9 cellular contexts compared by ENCODE assay signal in the genomic region with DNA sequence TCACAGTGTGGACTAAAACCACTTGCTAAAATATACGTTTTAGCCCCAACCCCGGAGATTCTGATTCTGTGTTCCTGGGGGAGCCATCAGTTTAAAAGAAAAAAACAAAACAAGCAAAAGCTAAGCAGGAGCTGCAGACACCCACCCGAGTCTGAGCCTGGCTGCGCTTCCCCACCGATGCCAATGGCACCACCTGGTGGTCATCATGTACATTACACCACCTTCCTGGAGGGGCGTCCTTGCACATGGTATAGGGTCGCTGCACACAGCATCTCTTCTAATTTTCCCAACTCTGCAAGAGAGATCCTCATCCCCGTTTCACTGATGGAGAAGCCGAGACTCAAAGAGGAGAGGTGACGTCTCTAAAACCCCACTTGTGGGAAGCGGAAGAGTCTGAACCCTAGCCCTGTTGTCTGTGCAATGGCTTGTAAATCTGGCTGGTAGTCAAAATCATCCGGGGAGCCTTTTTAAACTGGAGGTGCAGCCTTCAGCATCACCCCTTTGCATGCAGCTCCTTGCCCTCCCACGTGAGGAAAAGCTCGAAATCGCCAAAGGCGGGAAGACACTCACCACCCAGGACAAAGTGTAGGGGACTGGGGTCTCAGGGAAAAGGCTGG. TPM values are rescaled to one million over a fixed set of nuclear protein-coding genes. Genes with fewer than 3 reads are reported as not detected.
DNase-seq lines count a peak whose midpoint lies in the region; ATAC-seq and TF ChIP-seq lines count a peak whose summit lies in the region.
"Had no signal": no experiment of that assay in that cellular context is flagged by ENCODE, and none has a peak within 500 bp of the region (broad histone marks: within the 10 kb centered on the region; RNA-seq: fewer than 3 reads in every experiment).

No MANE protein-coding gene starts in this region.

- no peaks in the 10 kb centered on the region for H3K9me3 ChIP-seq in SK-N-SH
- no peaks in the 10 kb centered on the region for H3K9me3 ChIP-seq in adipocyte (ENCODE audit: control insufficient read depth, low read length)
- no peaks in the 10 kb centered on the region for H3K9me3 ChIP-seq in heart right ventricle
- H3K9me3 ChIP-seq in psoas muscle: no peaks in the 10 kb centered on the region
- H3K9me3 ChIP-seq in aorta (ENCODE audit: control insufficient read depth, low read length): no peaks in the 10 kb centered on the region
- H3K9me3 ChIP-seq: BLaER1 had no signal

- TF ChIP-seq CTCF in SK-N-SH (IDR thresholded peaks at IDR 0.05) (peak; percentile 90), heart right ventricle (IDR thresholded peaks at IDR 0.05) (peak; percentile 77 to 96 (median 93)), psoas muscle (IDR thresholded peaks at IDR 0.05) (peak; percentile 94)

- CTCF ChIA-PET in SK-N-SH (lab: Yijun Ruan, JAX): interaction anchor here (0.6 to 6.1 kb wide), 41 partner anchors 10 to 345 kb away, joined by 3 to 71 read pairs (median 4); a partner anchor contains a TSS

- TF ChIP-seq EP300 in SK-N-SH (IDR thresholded peaks at IDR 0.05; ENCODE audit: borderline replicate concordance in 1 of 2, low read depth in 1 of 2, low read length in 1 of 2): no peak

- 17% methylated on average over 16 of the region's 16 CpGs for WGBS in SK-N-SH (ENCODE audit: low lambda C conversion rate)
- WGBS in heart right ventricle, 2 donors: 26 to 29% methylated on average over 16 of the region's 16 CpGs
- WGBS in psoas muscle, 3 donors: 28 to 30% (median 29%) methylated on average over 16 of the region's 16 CpGs
- WGBS in aorta, 2 donors: 23 to 25% methylated on average over 16 of the region's 16 CpGs

- H3K4me3 ChIP-seq in SK-N-SH (ENCODE audit: low read depth in 2 of 2, low read length in 1 of 2): no peak overlapping the region; a peak in 1 of 4 replicates
- no peak overlapping the region for H3K4me3 ChIP-seq in adipocyte (ENCODE audit: low read length)
- no peak overlapping the region for H3K4me3 ChIP-seq in heart right ventricle
- H3K4me3 ChIP-seq in psoas muscle: no peak overlapping the region
- H3K4me3 ChIP-seq in aorta (ENCODE audit: low read length in 2 of 2): no peak overlapping the region
- H3K4me3 ChIP-seq: BLaER1 had no signal

- DNase-seq in NCI-H1417 (lab: John Stamatoyannopoulos, UW) (peak; percentile 27 to 53 (median 42)), NCI-H1417 treated with DMSO at 0.1 percent for 48 hours (lab: John Stamatoyannopoulos, UW) (no peak), HPDE6-E6E7 (ENCODE audit: extremely low spot score) (peak; percentile 55), SK-N-SH (peak; percentile 87), adipocyte (ENCODE audit: low read depth) (peak; percentile 86), heart right ventricle (peak in 1 of 2 donors; percentile 55), psoas muscle (peak in 1 of 2 donors; percentile 46), aorta (peak; percentile 58 to 83)

- peak in 7 of 8 donors; percentile 60 to 85 (median 76) for ATAC-seq in heart right ventricle
- ATAC-seq in psoas muscle: peak; percentile 70 to 82 (median 74)
- ATAC-seq in aorta (ENCODE audit: low FRiP score): peak; percentile 83

- no peaks in the 10 kb centered on the region for H3K79me2 ChIP-seq in SK-N-SH (ENCODE audit: insufficient read depth)

- no peak overlapping the region for H3K27ac ChIP-seq in SK-N-SH (ENCODE audit: low read depth in 2 of 2, low read length in 1 of 2)
- no peak overlapping the region for H3K27ac ChIP-seq in heart right ventricle
- no peak overlapping the region for H3K27ac ChIP-seq in psoas muscle
- H3K27ac ChIP-seq in aorta (ENCODE audit: low read depth in 1 of 2, low read length in 2 of 2): no peak overlapping the region
- H3K27ac ChIP-seq: BLaER1 had no signal

- H3F3A ChIP-seq in SK-N-SH (replicated peaks; ENCODE audit: insufficient read depth): no peaks in the 10 kb centered on the region

- no peak overlapping the region for H3K9ac ChIP-seq in SK-N-SH
- H3K9ac ChIP-seq in adipocyte (ENCODE audit: low read length): no peak overlapping the region
- H3K9ac ChIP-seq: BLaER1 had no signal

- no peaks in the 10 kb centered on the region; a peak in 1 of 4 replicates for H3K4me1 ChIP-seq in SK-N-SH (ENCODE audit: control insufficient read depth in 1 of 2, insufficient read depth in 2 of 2, low read depth in 1 of 2, low read length in 1 of 2)
- H3K4me1 ChIP-seq in adipocyte (ENCODE audit: control insufficient read depth, insufficient read depth, low read length): peaks cover 20% of the 10 kb centered on the region
- peaks cover 0 to 18% (median 0%) of the 10 kb centered on the region in 9 donors for H3K4me1 ChIP-seq in heart right ventricle
- H3K4me1 ChIP-seq in psoas muscle: no peaks in the 10 kb centered on the region
- no peaks in the 10 kb centered on the region for H3K4me1 ChIP-seq in aorta (ENCODE audit: control insufficient read depth in 1 of 2, insufficient read depth in 2 of 2, low read length in 2 of 2)

- no peak overlapping the region for H3K4me2 ChIP-seq in SK-N-SH
- H3K4me2 ChIP-seq: BLaER1 had no signal

- no peak overlapping the region for H2AFZ ChIP-seq in SK-N-SH (ENCODE audit: low read depth)

- H3K36me3 ChIP-seq in SK-N-SH (replicated peaks in 1 of 2; ENCODE audit: control insufficient read depth in 1 of 2, insufficient read depth in 2 of 2, low read length in 1 of 2): no peaks in the 10 kb centered on the region
- H3K36me3 ChIP-seq in adipocyte (ENCODE audit: control insufficient read depth, insufficient read depth, low read length, severe bottlenecking): no peaks in the 10 kb centered on the region
- H3K36me3 ChIP-seq in heart right ventricle: no peaks in the 10 kb centered on the region
- no peaks in the 10 kb centered on the region for H3K36me3 ChIP-seq in psoas muscle (ENCODE audit: insufficient read depth in 1 of 2, low read depth in 1 of 2)
- no peaks in the 10 kb centered on the region for H3K36me3 ChIP-seq in aorta (ENCODE audit: control insufficient read depth in 1 of 2, insufficient read depth in 2 of 2, low read length in 1 of 2)
- H3K36me3 ChIP-seq: BLaER1 had no signal

- H4K20me1 ChIP-seq in SK-N-SH (ENCODE audit: insufficient read depth): no peaks in the 10 kb centered on the region
- H4K20me1 ChIP-seq: BLaER1 had no signal

- intact Hi-C loops in heart right ventricle (cut with DNase I): loop anchor here in 9 of 10 donors (1.0 to 10.0 kb wide), 7 partner anchors 176 to 346 kb away; a partner anchor contains a TSS
- intact Hi-C loops in psoas muscle (cut with DNase I): loop anchor here (1.0 to 5.0 kb wide), 3 partner anchors 176 to 344 kb away; no protein-coding TSS in a partner anchor
- intact Hi-C loops in aorta (cut with DNase I): loop anchor here (2.0 kb wide), 1 partner anchor 178 kb away; a partner anchor contains a TSS

- H3K27me3 ChIP-seq in SK-N-SH (ENCODE audit: insufficient read depth) (no peaks in the 10 kb centered on the region), adipocyte (replicated peaks; ENCODE audit: control insufficient read depth, insufficient read depth, low read length) (peaks cover 16% of the 10 kb centered on the region), heart right ventricle (peaks cover 0 to 27% (median 16%) of the 10 kb centered on the region in 7 donors), psoas muscle (ENCODE audit: insufficient read depth in 3 of 3, low read length in 2 of 3) (peaks cover 0 to 2% (median 0%) of the 10 kb centered on the region in 3 donors), aorta (ENCODE audit: control insufficient read depth in 1 of 2, insufficient read depth in 2 of 2, low read length in 1 of 2) (no peaks in the 10 kb centered on the region)
- H3K27me3 ChIP-seq: BLaER1 had no signal

- POLR2A ChIA-PET in SK-N-SH (lab: Yijun Ruan, JAX): interaction anchor here (1.2 kb wide), 1 partner anchor 179 kb away, joined by 3 read pairs; no protein-coding TSS in a partner anchor

- H3K9me2 ChIP-seq in SK-N-SH: no peaks in the 10 kb centered on the region

- TF ChIP-seq RAD21 in SK-N-SH (IDR thresholded peaks at IDR 0.05; ENCODE audit: low read length): peak; percentile 85

TF ChIP-seq in SK-N-SH, 30 proteins besides CTCF, POLR2A, EP300 and RAD21:
- TF ChIP-seq, protein P1, sequence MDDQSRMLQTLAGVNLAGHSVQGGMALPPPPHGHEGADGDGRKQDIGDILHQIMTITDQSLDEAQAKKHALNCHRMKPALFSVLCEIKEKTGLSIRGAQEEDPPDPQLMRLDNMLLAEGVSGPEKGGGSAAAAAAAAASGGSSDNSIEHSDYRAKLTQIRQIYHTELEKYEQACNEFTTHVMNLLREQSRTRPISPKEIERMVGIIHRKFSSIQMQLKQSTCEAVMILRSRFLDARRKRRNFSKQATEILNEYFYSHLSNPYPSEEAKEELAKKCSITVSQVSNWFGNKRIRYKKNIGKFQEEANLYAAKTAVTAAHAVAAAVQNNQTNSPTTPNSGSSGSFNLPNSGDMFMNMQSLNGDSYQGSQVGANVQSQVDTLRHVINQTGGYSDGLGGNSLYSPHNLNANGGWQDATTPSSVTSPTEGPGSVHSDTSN (IDR thresholded peaks at IDR 0.05): no peak
- no peak for TF ChIP-seq EZH2phosphoT487 (IDR thresholded peaks at IDR 0.05; ENCODE audit: borderline replicate concordance, low read depth)
- peak; percentile 75 for TF ChIP-seq SMC3 (IDR thresholded peaks at IDR 0.05; ENCODE audit: low read depth, low read length)

RNA-seq across cellular contexts. Expression of a gene that starts 23.1 kb away (rescaled TPM):
- 9.3 and 17.1 TPM in 2 replicates for polyA plus RNA-seq in SK-N-SH (2012; rRNA removed)
- polyA plus RNA-seq in SK-N-SH (2012; cell fraction: cytosol; rRNA removed): 13.3 TPM in 2 replicates
- polyA plus RNA-seq in SK-N-SH (2012; cell fraction: nucleus; rRNA removed): 15.5 and 18.8 TPM in 2 replicates
- total RNA-seq in heart right ventricle: 10 to 100 TPM in 9 of 10 donors, 1 to 10 TPM in 1; 9.4 to 20.5 (median 14.0) TPM
- 1 to 10 TPM; 3.8 to 4.7 TPM for polyA plus RNA-seq in heart right ventricle
- 10 to 100 TPM in 1 of 4 donors, 1 to 10 TPM in 3; 7.0 to 12.7 (median 8.9) TPM for total RNA-seq in psoas muscle
- 10 to 100 TPM in 1 of 3 donors, 1 to 10 TPM in 2; 3.6 to 13.7 (median 8.4) TPM for polyA plus RNA-seq in psoas muscle
- 10 to 100 TPM; 16.4 to 17.6 TPM for total RNA-seq in aorta
- polyA plus RNA-seq in aorta: 10 to 100 TPM in 1 of 2 donors, 1 to 10 TPM in 1; 6.2 to 12.0 TPM
